ENCODE assay signal across 2 cellular contexts in the genomic region with DNA sequence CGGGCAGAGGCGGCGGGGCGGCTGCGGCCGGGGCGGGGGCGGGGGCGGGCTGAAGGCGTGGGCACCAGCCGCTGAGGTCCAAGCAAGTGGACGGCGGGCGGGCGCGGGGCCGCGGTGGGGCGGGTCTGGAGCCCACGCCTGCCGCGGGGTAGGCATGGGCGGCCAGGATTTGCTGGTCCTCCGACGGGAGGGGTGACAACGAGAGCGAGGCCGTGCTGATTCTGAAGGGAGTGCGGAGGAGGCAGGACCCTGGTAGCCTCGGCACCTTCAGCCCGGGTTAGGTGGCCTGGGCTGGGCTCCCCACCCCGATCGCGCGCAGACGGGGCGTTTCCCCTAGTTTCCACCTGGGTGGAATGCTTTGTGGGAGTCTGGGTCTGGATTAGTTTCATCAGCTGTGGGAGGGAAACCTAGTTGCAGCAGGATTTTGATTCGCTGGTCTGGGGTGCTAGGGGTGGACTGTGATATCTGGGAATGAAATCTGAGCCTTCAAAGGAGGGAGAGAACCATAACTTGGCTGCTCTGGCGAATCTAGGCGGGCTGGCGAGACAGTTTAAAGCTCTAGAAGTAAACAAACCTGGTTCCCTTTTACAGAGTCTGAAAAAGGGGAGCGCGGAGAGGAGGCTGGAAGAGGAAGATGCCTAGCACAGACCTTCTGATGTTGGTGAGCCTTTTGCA.
A peak's percentile ranks its signal among the peaks of the same experiment; 100 is the strongest.
TF ChIP-seq lines count a peak whose summit lies in the region.

No MANE protein-coding gene starts in this region.

TF ChIP-seq in GM12891, 5 proteins besides CTCF, POLR2A, EP300 and RAD21 (continued from another document):
- no peak for TF ChIP-seq PAX5 (IDR thresholded peaks at IDR 0.05; ENCODE audit: insufficient read depth, low read length, severe bottlenecking)

TF ChIP-seq in HepG2, 621 proteins besides CTCF, POLR2A, EP300 and RAD21 (continued from another document and continues in another):
- TF ChIP-seq, protein P1, sequence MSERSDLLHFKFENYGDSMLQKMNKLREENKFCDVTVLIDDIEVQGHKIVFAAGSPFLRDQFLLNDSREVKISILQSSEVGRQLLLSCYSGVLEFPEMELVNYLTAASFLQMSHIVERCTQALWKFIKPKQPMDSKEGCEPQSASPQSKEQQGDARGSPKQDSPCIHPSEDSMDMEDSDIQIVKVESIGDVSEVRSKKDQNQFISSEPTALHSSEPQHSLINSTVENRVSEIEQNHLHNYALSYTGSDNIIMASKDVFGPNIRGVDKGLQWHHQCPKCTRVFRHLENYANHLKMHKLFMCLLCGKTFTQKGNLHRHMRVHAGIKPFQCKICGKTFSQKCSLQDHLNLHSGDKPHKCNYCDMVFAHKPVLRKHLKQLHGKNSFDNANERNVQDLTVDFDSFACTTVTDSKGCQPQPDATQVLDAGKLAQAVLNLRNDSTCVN (CRISPR knock-in tag; IDR thresholded peaks at IDR 0.05; ENCODE audit: borderline replicate concordance): 0 out of 2 replicates have a peak, but pooled peaks have one; percentile 21
- TF ChIP-seq ZNF331 (CRISPR knock-in tag; IDR thresholded peaks at IDR 0.05): no peak
- no peak for TF ChIP-seq HIVEP1 (CRISPR knock-in tag; IDR thresholded peaks at IDR 0.05)
- no peak for TF ChIP-seq IRF2 (CRISPR knock-in tag; IDR thresholded peaks at IDR 0.05)
- TF ChIP-seq PITX1 (CRISPR knock-in tag; IDR thresholded peaks at IDR 0.05): peak; percentile 61
- TF ChIP-seq KAT8 (CRISPR knock-in tag; IDR thresholded peaks at IDR 0.05): no peak
- TF ChIP-seq FOXA1 (IDR thresholded peaks at IDR 0.05): no peak
- TF ChIP-seq FOXA1 (CRISPR knock-in tag; IDR thresholded peaks at IDR 0.05): no peak
- TF ChIP-seq ZNF260 (CRISPR knock-in tag; IDR thresholded peaks at IDR 0.05; ENCODE audit: borderline replicate concordance, low read depth): no peak
- TF ChIP-seq FIP1L1 (IDR thresholded peaks at IDR 0.05; ENCODE audit: borderline replicate concordance, insufficient read depth, low read depth, low read length): no peak
- TF ChIP-seq SYNCRIP (IDR thresholded peaks at IDR 0.05; ENCODE audit: insufficient read depth, low read depth, low read length): no peak
- TF ChIP-seq ZNF430 (CRISPR knock-in tag; IDR thresholded peaks at IDR 0.05): 0 out of 2 replicates have a peak, but pooled peaks have one; percentile 16
- TF ChIP-seq, protein P2, sequence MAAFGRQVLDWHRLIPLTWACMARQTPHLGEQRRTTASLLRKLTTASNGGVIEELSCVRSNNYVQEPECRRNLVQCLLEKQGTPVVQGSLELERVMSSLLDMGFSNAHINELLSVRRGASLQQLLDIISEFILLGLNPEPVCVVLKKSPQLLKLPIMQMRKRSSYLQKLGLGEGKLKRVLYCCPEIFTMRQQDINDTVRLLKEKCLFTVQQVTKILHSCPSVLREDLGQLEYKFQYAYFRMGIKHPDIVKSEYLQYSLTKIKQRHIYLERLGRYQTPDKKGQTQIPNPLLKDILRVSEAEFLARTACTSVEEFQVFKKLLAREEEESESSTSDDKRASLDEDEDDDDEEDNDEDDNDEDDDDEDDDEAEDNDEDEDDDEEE (CRISPR knock-in tag; IDR thresholded peaks at IDR 0.05): no peak
- no peak for TF ChIP-seq KDM2A (CRISPR knock-in tag; IDR thresholded peaks at IDR 0.05; ENCODE audit: borderline replicate concordance, low read depth)
- no peak for TF ChIP-seq ZNF34 (CRISPR knock-in tag; IDR thresholded peaks at IDR 0.05; ENCODE audit: borderline replicate concordance)
- no peak for TF ChIP-seq ZNF83 (CRISPR knock-in tag; IDR thresholded peaks at IDR 0.05; ENCODE audit: borderline replicate concordance)
- TF ChIP-seq, protein P3, sequence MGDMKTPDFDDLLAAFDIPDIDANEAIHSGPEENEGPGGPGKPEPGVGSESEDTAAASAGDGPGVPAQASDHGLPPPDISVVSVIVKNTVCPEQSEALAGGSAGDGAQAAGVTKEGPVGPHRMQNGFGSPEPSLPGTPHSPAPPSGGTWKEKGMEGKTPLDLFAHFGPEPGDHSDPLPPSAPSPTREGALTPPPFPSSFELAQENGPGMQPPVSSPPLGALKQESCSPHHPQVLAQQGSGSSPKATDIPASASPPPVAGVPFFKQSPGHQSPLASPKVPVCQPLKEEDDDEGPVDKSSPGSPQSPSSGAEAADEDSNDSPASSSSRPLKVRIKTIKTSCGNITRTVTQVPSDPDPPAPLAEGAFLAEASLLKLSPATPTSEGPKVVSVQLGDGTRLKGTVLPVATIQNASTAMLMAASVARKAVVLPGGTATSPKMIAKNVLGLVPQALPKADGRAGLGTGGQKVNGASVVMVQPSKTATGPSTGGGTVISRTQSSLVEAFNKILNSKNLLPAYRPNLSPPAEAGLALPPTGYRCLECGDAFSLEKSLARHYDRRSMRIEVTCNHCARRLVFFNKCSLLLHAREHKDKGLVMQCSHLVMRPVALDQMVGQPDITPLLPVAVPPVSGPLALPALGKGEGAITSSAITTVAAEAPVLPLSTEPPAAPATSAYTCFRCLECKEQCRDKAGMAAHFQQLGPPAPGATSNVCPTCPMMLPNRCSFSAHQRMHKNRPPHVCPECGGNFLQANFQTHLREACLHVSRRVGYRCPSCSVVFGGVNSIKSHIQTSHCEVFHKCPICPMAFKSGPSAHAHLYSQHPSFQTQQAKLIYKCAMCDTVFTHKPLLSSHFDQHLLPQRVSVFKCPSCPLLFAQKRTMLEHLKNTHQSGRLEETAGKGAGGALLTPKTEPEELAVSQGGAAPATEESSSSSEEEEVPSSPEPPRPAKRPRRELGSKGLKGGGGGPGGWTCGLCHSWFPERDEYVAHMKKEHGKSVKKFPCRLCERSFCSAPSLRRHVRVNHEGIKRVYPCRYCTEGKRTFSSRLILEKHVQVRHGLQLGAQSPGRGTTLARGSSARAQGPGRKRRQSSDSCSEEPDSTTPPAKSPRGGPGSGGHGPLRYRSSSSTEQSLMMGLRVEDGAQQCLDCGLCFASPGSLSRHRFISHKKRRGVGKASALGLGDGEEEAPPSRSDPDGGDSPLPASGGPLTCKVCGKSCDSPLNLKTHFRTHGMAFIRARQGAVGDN (CRISPR knock-in tag; IDR thresholded peaks at IDR 0.05): peak; percentile 27; the same call in 1 of the 2 replicates
- no peak for TF ChIP-seq TARDBP (CRISPR knock-in tag; IDR thresholded peaks at IDR 0.05)
- no peak for TF ChIP-seq ZNF737 (CRISPR knock-in tag; IDR thresholded peaks at IDR 0.05; ENCODE audit: borderline replicate concordance)
- TF ChIP-seq HMG20A (CRISPR knock-in tag; IDR thresholded peaks at IDR 0.05; ENCODE audit: borderline replicate concordance): no peak
- TF ChIP-seq POLR2G (IDR thresholded peaks at IDR 0.05; ENCODE audit: low read depth, low read length): peak; percentile 32
- 0 out of 2 replicates have a peak, but pooled peaks have one; percentile 3 for TF ChIP-seq HOXA3 (CRISPR knock-in tag; IDR thresholded peaks at IDR 0.05)
- TF ChIP-seq RARA (CRISPR knock-in tag; IDR thresholded peaks at IDR 0.05): no peak
- TF ChIP-seq, protein P4, sequence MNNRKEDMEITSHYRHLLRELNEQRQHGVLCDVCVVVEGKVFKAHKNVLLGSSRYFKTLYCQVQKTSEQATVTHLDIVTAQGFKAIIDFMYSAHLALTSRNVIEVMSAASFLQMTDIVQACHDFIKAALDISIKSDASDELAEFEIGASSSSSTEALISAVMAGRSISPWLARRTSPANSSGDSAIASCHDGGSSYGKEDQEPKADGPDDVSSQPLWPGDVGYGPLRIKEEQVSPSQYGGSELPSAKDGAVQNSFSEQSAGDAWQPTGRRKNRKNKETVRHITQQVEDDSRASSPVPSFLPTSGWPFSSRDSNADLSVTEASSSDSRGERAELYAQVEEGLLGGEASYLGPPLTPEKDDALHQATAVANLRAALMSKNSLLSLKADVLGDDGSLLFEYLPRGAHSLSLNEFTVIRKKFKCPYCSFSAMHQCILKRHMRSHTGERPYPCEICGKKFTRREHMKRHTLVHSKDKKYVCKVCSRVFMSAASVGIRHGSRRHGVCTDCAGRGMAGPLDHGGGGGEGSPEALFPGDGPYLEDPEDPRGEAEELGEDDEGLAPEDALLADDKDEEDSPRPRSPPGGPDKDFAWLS (CRISPR knock-in tag; IDR thresholded peaks at IDR 0.05; ENCODE audit: borderline replicate concordance): no peak
- TF ChIP-seq SRSF4 (IDR thresholded peaks at IDR 0.05; ENCODE audit: low read depth, low read length, poor library complexity, severe bottlenecking): no peak
- TF ChIP-seq TERF1 (CRISPR knock-in tag; IDR thresholded peaks at IDR 0.05): no peak
- TF ChIP-seq ZKSCAN1 (IDR thresholded peaks at IDR 0.05; ENCODE audit: low read length): no peak
- TF ChIP-seq TSC22D2 (CRISPR knock-in tag; IDR thresholded peaks at IDR 0.05; ENCODE audit: borderline replicate concordance): peak; percentile 13; the same call in 1 of the 2 replicates
- no peak for TF ChIP-seq ZNF362 (CRISPR knock-in tag; IDR thresholded peaks at IDR 0.05; ENCODE audit: borderline replicate concordance)
- TF ChIP-seq, protein P5, sequence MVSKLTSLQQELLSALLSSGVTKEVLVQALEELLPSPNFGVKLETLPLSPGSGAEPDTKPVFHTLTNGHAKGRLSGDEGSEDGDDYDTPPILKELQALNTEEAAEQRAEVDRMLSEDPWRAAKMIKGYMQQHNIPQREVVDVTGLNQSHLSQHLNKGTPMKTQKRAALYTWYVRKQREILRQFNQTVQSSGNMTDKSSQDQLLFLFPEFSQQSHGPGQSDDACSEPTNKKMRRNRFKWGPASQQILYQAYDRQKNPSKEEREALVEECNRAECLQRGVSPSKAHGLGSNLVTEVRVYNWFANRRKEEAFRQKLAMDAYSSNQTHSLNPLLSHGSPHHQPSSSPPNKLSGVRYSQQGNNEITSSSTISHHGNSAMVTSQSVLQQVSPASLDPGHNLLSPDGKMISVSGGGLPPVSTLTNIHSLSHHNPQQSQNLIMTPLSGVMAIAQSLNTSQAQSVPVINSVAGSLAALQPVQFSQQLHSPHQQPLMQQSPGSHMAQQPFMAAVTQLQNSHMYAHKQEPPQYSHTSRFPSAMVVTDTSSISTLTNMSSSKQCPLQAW (CRISPR knock-in tag; IDR thresholded peaks at IDR 0.05): 0 out of 2 replicates have a peak, but pooled peaks have one; percentile 17
- TF ChIP-seq, protein P6, sequence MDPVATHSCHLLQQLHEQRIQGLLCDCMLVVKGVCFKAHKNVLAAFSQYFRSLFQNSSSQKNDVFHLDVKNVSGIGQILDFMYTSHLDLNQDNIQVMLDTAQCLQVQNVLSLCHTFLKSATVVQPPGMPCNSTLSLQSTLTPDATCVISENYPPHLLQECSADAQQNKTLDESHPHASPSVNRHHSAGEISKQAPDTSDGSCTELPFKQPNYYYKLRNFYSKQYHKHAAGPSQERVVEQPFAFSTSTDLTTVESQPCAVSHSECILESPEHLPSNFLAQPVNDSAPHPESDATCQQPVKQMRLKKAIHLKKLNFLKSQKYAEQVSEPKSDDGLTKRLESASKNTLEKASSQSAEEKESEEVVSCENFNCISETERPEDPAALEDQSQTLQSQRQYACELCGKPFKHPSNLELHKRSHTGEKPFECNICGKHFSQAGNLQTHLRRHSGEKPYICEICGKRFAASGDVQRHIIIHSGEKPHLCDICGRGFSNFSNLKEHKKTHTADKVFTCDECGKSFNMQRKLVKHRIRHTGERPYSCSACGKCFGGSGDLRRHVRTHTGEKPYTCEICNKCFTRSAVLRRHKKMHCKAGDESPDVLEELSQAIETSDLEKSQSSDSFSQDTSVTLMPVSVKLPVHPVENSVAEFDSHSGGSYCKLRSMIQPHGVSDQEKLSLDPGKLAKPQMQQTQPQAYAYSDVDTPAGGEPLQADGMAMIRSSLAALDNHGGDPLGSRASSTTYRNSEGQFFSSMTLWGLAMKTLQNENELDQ (CRISPR knock-in tag; IDR thresholded peaks at IDR 0.05; ENCODE audit: borderline replicate concordance): no peak
- TF ChIP-seq ARHGAP35 (CRISPR knock-in tag; IDR thresholded peaks at IDR 0.05; ENCODE audit: borderline replicate concordance): no peak
